Comparison of ENCODE assay signal across 14 cellular contexts in the genomic region with DNA sequence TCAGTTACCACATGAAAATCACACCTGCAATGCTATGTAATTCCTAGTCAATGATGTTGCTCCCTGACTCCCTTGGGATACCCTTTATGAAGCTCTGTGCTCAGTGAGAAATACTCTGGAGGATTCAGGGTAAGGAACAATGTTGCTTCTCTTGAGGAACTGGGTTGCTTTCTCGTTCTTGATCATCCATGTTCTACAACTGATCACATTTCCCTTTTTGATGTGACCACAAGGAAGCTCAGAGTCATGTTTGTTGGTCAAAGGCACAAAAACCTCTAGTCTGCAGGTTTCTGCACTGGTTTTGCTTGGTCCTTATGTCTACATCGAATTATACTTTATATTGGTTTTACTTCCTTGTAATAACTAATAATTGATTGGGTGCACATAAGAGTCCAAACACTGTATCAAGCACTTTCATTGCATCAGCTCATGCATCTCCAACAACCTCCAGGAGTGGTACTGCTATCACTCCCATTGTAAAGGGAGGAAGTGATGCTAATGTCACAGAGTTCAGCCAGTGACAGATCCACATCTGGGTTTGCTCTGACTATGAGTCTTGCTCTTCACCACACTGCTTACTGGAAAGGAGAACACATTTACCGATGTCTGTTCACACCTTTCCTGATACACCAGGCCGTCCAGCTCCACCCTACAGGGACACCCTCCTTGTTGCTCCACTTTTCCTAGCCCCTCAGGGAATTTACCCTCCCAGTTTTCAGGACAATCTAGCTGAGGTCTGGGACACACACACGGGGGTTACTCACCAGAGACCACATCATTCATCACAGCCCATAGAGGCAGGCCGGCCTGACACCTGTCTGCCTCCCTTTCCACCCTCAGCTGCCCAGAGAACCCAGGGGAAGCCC. TPM values are rescaled to one million over a fixed set of nuclear protein-coding genes. Genes with fewer than 3 reads are reported as not detected.
DNase-seq lines count a peak whose midpoint lies in the region; ATAC-seq and TF ChIP-seq lines count a peak whose summit lies in the region.
"Had no signal": no experiment of that assay in that cellular context is flagged by ENCODE, and none has a peak within 500 bp of the region (broad histone marks: within the 10 kb centered on the region; RNA-seq: fewer than 3 reads in every experiment).

No MANE protein-coding gene starts in this region.

- H3K36me3 ChIP-seq in muscle layer of colon (ENCODE audit: insufficient read depth, low read length): no peaks in the 10 kb centered on the region
- H3K36me3 ChIP-seq in mammary epithelial cell (ENCODE audit: insufficient read depth, low read length): no peaks in the 10 kb centered on the region
- H3K36me3 ChIP-seq: HAP-1, thoracic aorta had no signal

- DNase-seq in GM12864 (ENCODE audit: low read depth): peak; percentile 55
- DNase-seq in HCEC 1CT: no peak
- DNase-seq in NCI-H526 treated with DMSO at 0.1 percent for 48 hours (lab: John Stamatoyannopoulos, UW): no peak
- DNase-seq in mammary epithelial cell: no peak
- DNase-seq: activated CD4-positive, alpha-beta T cell treated with anti-CD3 and anti-CD28 coated beads for 48 hours; effector CD4-positive, alpha-beta T cell; NCI-H146 had no signal

- H3K27me3 ChIP-seq in muscle layer of colon (ENCODE audit: control insufficient read depth in 1 of 2, insufficient read depth in 2 of 2, low read length in 2 of 2) (no peaks in the 10 kb centered on the region), mammary epithelial cell (ENCODE audit: insufficient read depth, low read length) (no peaks in the 10 kb centered on the region)

- dilution Hi-C loops in mammary epithelial cell (cut with HindIII; ENCODE audit: low sequenced_read_pairs): no loop called here

- no peak overlapping the region for H3K4me2 ChIP-seq in mammary epithelial cell (ENCODE audit: insufficient read depth, low read depth, low read length)

- no peak overlapping the region for H2AFZ ChIP-seq in mammary epithelial cell (ENCODE audit: low read depth, low read length)

- no peaks in the 10 kb centered on the region for H4K20me1 ChIP-seq in mammary epithelial cell (ENCODE audit: insufficient read depth, low read length)

- no peaks in the 10 kb centered on the region for H3K79me2 ChIP-seq in mammary epithelial cell (ENCODE audit: insufficient read depth, low read length)

- no peak for TF ChIP-seq CTCF in GM12864 (IDR thresholded peaks at IDR 0.05; ENCODE audit: low read depth, low read length, missing control alignments)
- TF ChIP-seq CTCF in mammary epithelial cell (conservative IDR thresholded peaks at IDR 0.05 in 1 of 2, IDR thresholded peaks at IDR 0.05 in 1 of 2; ENCODE audit: extremely low read depth in 1 of 2, insufficient read depth in 1 of 2, low read depth in 1 of 2, low read length in 2 of 2): no peak

- CTCF ChIA-PET in mammary epithelial cell (lab: Charles Lee; ENCODE audit: low non-redundant PET): no interaction called here

- 43% methylated on average over 2 of the region's 6 CpGs for WGBS in mammary epithelial cell (ENCODE audit: low coverage, missing lambda C conversion rate)

- H3K9me3 ChIP-seq in muscle layer of colon (ENCODE audit: low read length) (no peaks in the 10 kb centered on the region), mammary epithelial cell (replicated peaks; ENCODE audit: insufficient read depth, low read length) (no peaks in the 10 kb centered on the region)
- H3K9me3 ChIP-seq: HAP-1, thoracic aorta had no signal

- H3K9ac ChIP-seq in muscle layer of colon (ENCODE audit: low read length): no peak overlapping the region
- no peak overlapping the region for H3K9ac ChIP-seq in mammary epithelial cell (ENCODE audit: insufficient read depth, low read length)

- H3K4me3 ChIP-seq in GM12864 (ENCODE audit: low read depth, low read length) (no peak overlapping the region), muscle layer of colon (ENCODE audit: low read depth in 1 of 2, low read length in 2 of 2) (no peak overlapping the region), mammary epithelial cell (replicated peaks in 1 of 3; ENCODE audit: insufficient read depth in 1 of 3, low read depth in 2 of 3, low read length in 3 of 3) (no peak overlapping the region)
- H3K4me3 ChIP-seq: HAP-1, thoracic aorta had no signal

- ATAC-seq in GM19351 (IDR thresholded peaks at IDR 0.05; ENCODE audit: unreplicated experiment): peak; percentile 82
- ATAC-seq in HG03280 (IDR thresholded peaks at IDR 0.05; ENCODE audit: unreplicated experiment): peak; percentile 49
- no peak for ATAC-seq in HG03442 (IDR thresholded peaks at IDR 0.05; ENCODE audit: unreplicated experiment)

- no TSS peak for BruUV-seq in mammary epithelial cell (replicated peaks; lab: Mats Ljungman, UMichigan)

- intact Hi-C loops in mammary epithelial cell (cut with micrococcal nuclease): no loop called here

- peaks cover under 1% of the 10 kb centered on the region for H3K4me1 ChIP-seq in muscle layer of colon (ENCODE audit: insufficient read depth, low read length)
- H3K4me1 ChIP-seq in mammary epithelial cell (ENCODE audit: insufficient read depth, low read length): peaks cover 3% of the 10 kb centered on the region
- H3K4me1 ChIP-seq: HAP-1 had no signal

- peak overlapping the region; percentile 30 for H3K27ac ChIP-seq in muscle layer of colon (ENCODE audit: low read depth, low read length)
- no peak overlapping the region for H3K27ac ChIP-seq in mammary epithelial cell (ENCODE audit: insufficient read depth, low read depth, low read length)
- H3K27ac ChIP-seq: thoracic aorta had no signal

- in situ Hi-C loops in mammary epithelial cell (cut with MboI; ENCODE audit: low sequenced_read_pairs in 2 of 2): no loop called here

RNA-seq across cellular contexts. Expression of gene CMKLR1, which starts 41.0 kb away (rescaled TPM):
- total RNA-seq in mammary epithelial cell: under 1 TPM in 1 of 2 donors, not detected in 1; 0.33 TPM
- not detected for polyA plus RNA-seq in mammary epithelial cell
- polyA minus RNA-seq in mammary epithelial cell: not detected
- total RNA-seq: lung microvascular endothelial cell had no signal
